In the genomic region with DNA sequence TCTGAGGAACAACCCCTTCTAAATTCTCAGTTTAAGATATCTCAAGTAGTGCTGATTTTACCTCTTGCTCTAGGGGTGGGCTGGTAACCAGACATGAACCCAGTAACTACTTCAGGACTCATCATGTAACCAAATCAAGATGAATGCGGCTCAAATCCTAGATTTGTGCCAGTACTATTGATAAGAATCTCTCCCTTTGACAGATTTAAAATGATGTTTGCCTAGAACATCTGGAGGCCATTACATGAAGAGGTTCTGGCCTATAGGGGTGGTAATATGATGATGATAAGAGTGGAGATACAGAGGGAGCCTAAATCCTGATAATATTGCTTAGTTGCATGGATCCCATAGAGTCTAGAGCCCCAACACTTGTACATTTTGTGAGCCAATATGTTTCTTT, we compare ENCODE assay signal across 19 cellular contexts.
A peak's percentile ranks its signal among the peaks of the same experiment; 100 is the strongest.
DNase-seq lines count a peak whose midpoint lies in the region; ATAC-seq and TF ChIP-seq lines count a peak whose summit lies in the region.
"Had no signal": no experiment of that assay in that cellular context is flagged by ENCODE, and none has a peak within 500 bp of the region (broad histone marks: within the 10 kb centered on the region; RNA-seq: fewer than 3 reads in every experiment).

No MANE protein-coding gene starts in this region.

- no peak for ATAC-seq in psoas muscle

- DNase-seq in NCI-H69 (lab: John Stamatoyannopoulos, UW) (peak; percentile 72), SK-N-DZ (ENCODE audit: low spot score) (peak; percentile 90), SK-N-SH (peak; percentile 50), DMS53 treated with DMSO at 0.1 percent for 48 hours (lab: John Stamatoyannopoulos, UW; ENCODE audit: unreplicated experiment) (no peak), psoas muscle (no peak)
- no peak for DNase-seq in activated CD4-positive, alpha-beta T cell treated with anti-CD3 and anti-CD28 coated beads, Interleukin-2, amount 50 U/mL, for 48 hours
- DNase-seq: 8988T; ACHN; BE2C; C1 segment of cervical spinal cord; CD4-positive, alpha-beta memory T cell; CD4-positive, CD25-positive, alpha-beta regulatory T cell; CD8-positive, alpha-beta memory T cell; COR-L47; DMS 273 treated with DMSO at 0.1 percent for 48 hours; DMS153; DMS79 treated with DMSO at 0.1 percent for 48 hours; GF-D8 had no signal

- H3K4me1 ChIP-seq in SK-N-SH (ENCODE audit: control insufficient read depth in 1 of 2, insufficient read depth in 2 of 2, low read depth in 1 of 2, low read length in 1 of 2) (peaks cover 0 to 3% of the 10 kb centered on the region in 2 experiments; a peak in 2 of 4 replicates), psoas muscle (no peaks in the 10 kb centered on the region)
- H3K4me1 ChIP-seq: BE2C, BLaER1 had no signal

- H3K79me2 ChIP-seq in SK-N-SH (ENCODE audit: insufficient read depth) = no peaks in the 10 kb centered on the region

- no peak for TF ChIP-seq CTCF in SK-N-SH (IDR thresholded peaks at IDR 0.05)
- no peak for TF ChIP-seq CTCF in psoas muscle (IDR thresholded peaks at IDR 0.05)

- no peaks in the 10 kb centered on the region for H3K9me2 ChIP-seq in SK-N-SH

- CTCF ChIA-PET in SK-N-SH (lab: Yijun Ruan, JAX) = no interaction called here

- TF ChIP-seq RAD21 in SK-N-SH (IDR thresholded peaks at IDR 0.05; ENCODE audit: low read length) = peak; percentile 20; the same call in 1 of the 2 replicates

- no peaks in the 10 kb centered on the region for H3F3A ChIP-seq in SK-N-SH (replicated peaks; ENCODE audit: insufficient read depth)

- no peak overlapping the region for H3K4me2 ChIP-seq in SK-N-SH
- H3K4me2 ChIP-seq: BLaER1 had no signal

- H4K20me1 ChIP-seq in SK-N-SH (ENCODE audit: insufficient read depth) = no peaks in the 10 kb centered on the region
- H4K20me1 ChIP-seq: BLaER1 had no signal

- H3K27me3 ChIP-seq in SK-N-SH (ENCODE audit: insufficient read depth) (no peaks in the 10 kb centered on the region), psoas muscle (ENCODE audit: insufficient read depth in 3 of 3, low read length in 2 of 3) (no peaks in the 10 kb centered on the region)
- H3K27me3 ChIP-seq: BE2C, BLaER1 had no signal

- no peak overlapping the region for H3K9ac ChIP-seq in SK-N-SH
- H3K9ac ChIP-seq: BLaER1 had no signal

- TF ChIP-seq EP300 in SK-N-SH (IDR thresholded peaks at IDR 0.05; ENCODE audit: borderline replicate concordance in 1 of 2, low read depth in 1 of 2, low read length in 1 of 2) = peak in 1 of 2 experiments; percentile 89; a peak in 2 of 4 replicates

- H2AFZ ChIP-seq in SK-N-SH (ENCODE audit: low read depth) = no peak overlapping the region

- intact Hi-C loops in psoas muscle (cut with DNase I) = no loop called here

- WGBS in SK-N-SH (ENCODE audit: low lambda C conversion rate) = 6% methylated on average over 1 of the region's 1 CpG
- 85 to 90% (median 88%) methylated on average over 1 of the region's 1 CpG for WGBS in psoas muscle, 3 donors

- no peaks in the 10 kb centered on the region for H3K9me3 ChIP-seq in SK-N-SH
- H3K9me3 ChIP-seq in psoas muscle = no peaks in the 10 kb centered on the region
- H3K9me3 ChIP-seq: BE2C, BLaER1 had no signal

- POLR2A ChIA-PET in SK-N-SH (lab: Yijun Ruan, JAX) = no interaction called here

- H3K4me3 ChIP-seq in SK-N-SH (ENCODE audit: low read depth in 2 of 2, low read length in 1 of 2) = no peak overlapping the region
- no peak overlapping the region for H3K4me3 ChIP-seq in psoas muscle
- H3K4me3 ChIP-seq: BLaER1 had no signal

- H3K27ac ChIP-seq in SK-N-SH (ENCODE audit: low read depth in 2 of 2, low read length in 1 of 2) (peak overlapping the region in 1 of 2 experiments; percentile 58; a peak in 2 of 4 replicates), psoas muscle (no peak overlapping the region)
- H3K27ac ChIP-seq: BLaER1 had no signal

- H3K36me3 ChIP-seq in SK-N-SH (replicated peaks in 1 of 2; ENCODE audit: control insufficient read depth in 1 of 2, insufficient read depth in 2 of 2, low read length in 1 of 2) (no peaks in the 10 kb centered on the region), psoas muscle (ENCODE audit: insufficient read depth in 1 of 2, low read depth in 1 of 2) (no peaks in the 10 kb centered on the region)
- H3K36me3 ChIP-seq: BE2C, BLaER1 had no signal

TF ChIP-seq in SK-N-SH, 30 proteins besides CTCF, POLR2A, EP300 and RAD21:
- TF ChIP-seq CHD2 (IDR thresholded peaks at IDR 0.05; ENCODE audit: low read length, partially characterized antibody) (peak; percentile 73), RCOR1 (IDR thresholded peaks at IDR 0.05; ENCODE audit: low read length) (peak; percentile 97), USF2 (IDR thresholded peaks at IDR 0.05; ENCODE audit: borderline replicate concordance, low read depth, low read length) (no peak), FOXJ3 (CRISPR knock-in tag; IDR thresholded peaks at IDR 0.05) (peak; percentile 71), TAF1 (IDR thresholded peaks at IDR 0.05; ENCODE audit: borderline replicate concordance, low read depth, low read length) (no peak), FOSL2 (IDR thresholded peaks at IDR 0.05; ENCODE audit: borderline replicate concordance, low read depth) (no peak), YY1 (IDR thresholded peaks at IDR 0.05; ENCODE audit: low read depth) (no peak), RXRA (IDR thresholded peaks at IDR 0.05; ENCODE audit: borderline replicate concordance, low read depth) (no peak), TCF12 (IDR thresholded peaks at IDR 0.05) (peak; percentile 28; the same call in 1 of the 2 replicates), JUND (IDR thresholded peaks at IDR 0.05) (no peak), GATA2 (CRISPR knock-in tag; IDR thresholded peaks at IDR 0.05) (peak; percentile 98), NFIC (IDR thresholded peaks at IDR 0.05; ENCODE audit: borderline replicate concordance) (no peak), SMC3 (IDR thresholded peaks at IDR 0.05; ENCODE audit: low read depth, low read length) (no peak), POLR2AphosphoS5 (IDR thresholded peaks at IDR 0.05; ENCODE audit: low read depth, low read length) (no peak)
- TF ChIP-seq, protein P1, sequence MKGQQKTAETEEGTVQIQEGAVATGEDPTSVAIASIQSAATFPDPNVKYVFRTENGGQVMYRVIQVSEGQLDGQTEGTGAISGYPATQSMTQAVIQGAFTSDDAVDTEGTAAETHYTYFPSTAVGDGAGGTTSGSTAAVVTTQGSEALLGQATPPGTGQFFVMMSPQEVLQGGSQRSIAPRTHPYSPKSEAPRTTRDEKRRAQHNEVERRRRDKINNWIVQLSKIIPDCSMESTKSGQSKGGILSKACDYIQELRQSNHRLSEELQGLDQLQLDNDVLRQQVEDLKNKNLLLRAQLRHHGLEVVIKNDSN (IDR thresholded peaks at IDR 0.05; ENCODE audit: borderline replicate concordance, low read depth) = no peak
- TF ChIP-seq, protein P2, sequence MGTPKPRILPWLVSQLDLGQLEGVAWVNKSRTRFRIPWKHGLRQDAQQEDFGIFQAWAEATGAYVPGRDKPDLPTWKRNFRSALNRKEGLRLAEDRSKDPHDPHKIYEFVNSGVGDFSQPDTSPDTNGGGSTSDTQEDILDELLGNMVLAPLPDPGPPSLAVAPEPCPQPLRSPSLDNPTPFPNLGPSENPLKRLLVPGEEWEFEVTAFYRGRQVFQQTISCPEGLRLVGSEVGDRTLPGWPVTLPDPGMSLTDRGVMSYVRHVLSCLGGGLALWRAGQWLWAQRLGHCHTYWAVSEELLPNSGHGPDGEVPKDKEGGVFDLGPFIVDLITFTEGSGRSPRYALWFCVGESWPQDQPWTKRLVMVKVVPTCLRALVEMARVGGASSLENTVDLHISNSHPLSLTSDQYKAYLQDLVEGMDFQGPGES (IDR thresholded peaks at IDR 0.05; ENCODE audit: low read depth, low read length) = no peak

Comparison
In these comparisons a context has a peak if more than half of its experiments do, and no peak if none do; other contexts are left out.
1. DNase-seq: peak in NCI-H69 (single experiment), SK-N-DZ (single experiment) and SK-N-SH (single experiment); none in activated CD4-positive, alpha-beta T cell treated with anti-CD3 and anti-CD28 coated beads, Interleukin-2, amount 50 U/mL, for 48 hours (0 of 2), DMS53 treated with DMSO at 0.1 percent for 48 hours (single experiment) and psoas muscle (0 of 2).